8 cellular contexts compared by ENCODE assay signal in the genomic region with DNA sequence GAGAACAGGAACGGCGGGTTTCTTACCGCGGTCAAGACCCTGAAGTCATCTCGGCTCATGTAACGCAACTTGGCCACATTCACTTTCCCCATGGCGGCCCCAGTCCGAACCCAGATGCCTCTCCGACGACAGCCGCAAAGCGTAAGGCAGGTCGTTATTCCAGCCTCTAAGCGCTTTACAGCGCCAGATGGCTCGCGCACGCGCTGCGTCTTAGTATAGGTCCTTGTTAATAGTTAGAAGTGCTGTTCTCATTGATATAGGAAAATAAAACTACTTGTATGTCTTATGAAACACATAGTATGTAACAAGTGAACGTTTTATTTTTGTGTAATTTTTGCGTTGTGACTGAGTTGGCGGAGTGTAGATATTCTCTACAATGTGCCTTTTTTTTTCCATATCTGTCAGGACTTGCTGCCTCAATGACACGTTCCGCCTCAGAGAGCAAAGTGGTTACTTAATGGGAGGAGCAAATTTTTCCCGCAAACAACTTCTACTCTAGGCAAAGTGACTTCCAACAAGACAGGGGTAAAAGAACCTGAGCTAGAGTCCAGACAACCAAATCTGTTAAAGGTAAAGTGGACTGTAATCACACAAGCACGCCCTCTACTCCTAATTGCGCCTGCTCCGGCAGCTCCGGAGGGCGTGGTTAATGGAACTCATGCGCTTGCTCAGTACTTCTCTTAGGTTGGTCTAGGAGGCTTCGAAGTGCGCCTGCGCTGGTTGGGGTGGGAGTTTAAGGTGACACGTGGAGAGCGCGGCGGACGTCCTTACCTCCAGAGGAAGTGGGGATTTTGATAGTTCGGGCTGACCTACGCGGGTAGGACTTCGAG. TPM values are rescaled to one million over a fixed set of nuclear protein-coding genes. Genes with fewer than 3 reads are reported as not detected.
DNase-seq lines count a peak whose midpoint lies in the region; ATAC-seq and FAIRE-seq lines count a peak whose summit lies in the region.

A gene (minus strand): TSS at position 148 of the 830 bp plus-strand sequence. CDS start 56 bp downstream, at position 92.

- peak within 1 kb of the TSS; percentile 78 for H2BK5ac ChIP-seq in mesenchymal stem cell (ENCODE audit: low read depth, low read length, poor library complexity, severe bottlenecking)

- no peaks in the 10 kb centered on the region for H3K9me3 ChIP-seq in endocrine pancreas (ENCODE audit: control insufficient read depth, low read length)
- no peaks in the 10 kb centered on the region for H3K9me3 ChIP-seq in mesenchymal stem cell (ENCODE audit: control insufficient read depth, low read length)

- H2BK120ac ChIP-seq in mesenchymal stem cell (ENCODE audit: low read depth, low read length) = peak within 1 kb of the TSS; percentile 71

- H3K18ac ChIP-seq in mesenchymal stem cell (ENCODE audit: low read depth in 1 of 2, low read length in 2 of 2) = peak within 1 kb of the TSS; percentile 89 to 97

- peak; percentile 89 for ATAC-seq in GM21367 (IDR thresholded peaks at IDR 0.05; ENCODE audit: unreplicated experiment)

- peak within 1 kb of the TSS; percentile 85 for H4K91ac ChIP-seq in mesenchymal stem cell (ENCODE audit: low read length)

- peak within 1 kb of the TSS; percentile 33 to 52 for H2BK12ac ChIP-seq in mesenchymal stem cell (ENCODE audit: low read length in 2 of 2)

- peak within 1 kb of the TSS in 1 of 2 experiments; percentile 89 for H3K4ac ChIP-seq in mesenchymal stem cell (ENCODE audit: low read depth in 1 of 2, low read length in 2 of 2)

- peak within 1 kb of the TSS; percentile 79 for H3K4me2 ChIP-seq in mesenchymal stem cell (ENCODE audit: low read length, poor library complexity, severe bottlenecking)

- H2BK15ac ChIP-seq in mesenchymal stem cell (ENCODE audit: low read depth, poor library complexity, severe bottlenecking) = peak within 1 kb of the TSS; percentile 67

- H3K4me3 ChIP-seq in endocrine pancreas (ENCODE audit: control insufficient read depth, insufficient read depth, low read length) (peak within 1 kb of the TSS; percentile 98), mesenchymal stem cell (ENCODE audit: insufficient read depth in 1 of 2, low read depth in 1 of 2, low read length in 2 of 2) (peak within 1 kb of the TSS; percentile 88 to 91)

- H4K8ac ChIP-seq in mesenchymal stem cell (ENCODE audit: low read length) = peak within 1 kb of the TSS; percentile 94

- peak within 1 kb of the TSS; percentile 91 for H2AK5ac ChIP-seq in mesenchymal stem cell (ENCODE audit: low read length, severe bottlenecking)

- 0% methylated on average over 40 of the region's 44 CpGs for WGBS in mesenchymal stem cell

- H3K27ac ChIP-seq in mesenchymal stem cell (ENCODE audit: low read length, poor library complexity, severe bottlenecking) = peak within 1 kb of the TSS; percentile 99

- H3K9ac ChIP-seq in endocrine pancreas (ENCODE audit: control insufficient read depth, insufficient read depth, low read length) = peak within 1 kb of the TSS; percentile 99
- H3K9ac ChIP-seq in mesenchymal stem cell (ENCODE audit: low read length) = peak within 1 kb of the TSS; percentile 97

- peak within 1 kb of the TSS; percentile 77 for H2AFZ ChIP-seq in mesenchymal stem cell (ENCODE audit: low read depth, low read length)

- peak; percentile 42 for FAIRE-seq in HTR-8/SVneo (lab: Jason Lieb, UNC)

- peak within 1 kb of the TSS in 1 of 2 experiments; percentile 89 for H3K23ac ChIP-seq in mesenchymal stem cell (ENCODE audit: low read length in 2 of 2)

- H3K14ac ChIP-seq in mesenchymal stem cell (ENCODE audit: low read length in 2 of 2) = peak within 1 kb of the TSS; percentile 80 to 84

- H3K27me3 ChIP-seq in endocrine pancreas (ENCODE audit: control insufficient read depth, insufficient read depth, low read length) = no peaks in the 10 kb centered on the region
- no peaks in the 10 kb centered on the region for H3K27me3 ChIP-seq in mesenchymal stem cell (ENCODE audit: control insufficient read depth in 1 of 2, insufficient read depth in 1 of 2, low read length in 2 of 2)

- H3K79me1 ChIP-seq in mesenchymal stem cell (replicated peaks; ENCODE audit: low read length, poor library complexity, severe bottlenecking) = peaks cover 13% of the 10 kb centered on the region

- H3K4me1 ChIP-seq in endocrine pancreas (ENCODE audit: control insufficient read depth, insufficient read depth, low read length) (peaks cover 5% of the 10 kb centered on the region), mesenchymal stem cell (ENCODE audit: control insufficient read depth, insufficient read depth, low read depth, low read length) (peaks cover 3% of the 10 kb centered on the region)

- H3K36me3 ChIP-seq in endocrine pancreas (ENCODE audit: control insufficient read depth, insufficient read depth, low read length) = no peaks in the 10 kb centered on the region
- H3K36me3 ChIP-seq in mesenchymal stem cell (ENCODE audit: control insufficient read depth in 1 of 2, insufficient read depth in 2 of 2, low read depth in 1 of 2, low read length in 2 of 2) = peaks cover 3 to 23% of the 10 kb centered on the region in 2 experiments

- DNase-seq in COLO829 (ENCODE audit: low spot score) (peak; percentile 90), HTR-8/SVneo (ENCODE audit: insufficient read length, low spot score) (peak; percentile 88), NOMO-1 treated with dmso at 0.1 percent for 144 hours (lab: John Stamatoyannopoulos, UW; ENCODE audit: unreplicated experiment) (peak; percentile 96), mesenchymal stem cell (peak; percentile 97)
- DNase-seq in activated CD8-positive, alpha-beta memory T cell treated with anti-CD3 and anti-CD28 coated beads for 48 hours (ENCODE audit: low read depth in 2 of 3, low spot score in 2 of 3) = peak; percentile 75 to 83 (median 79)
- peak; percentile 87 for DNase-seq in stimulated activated CD8-positive, alpha-beta memory T cell treated with anti-CD3 and anti-CD28 coated beads, Interleukin-12 subunit alpha, Interleukin-12 subunit beta, amount 100 ng/mL, for 4 hours (ENCODE audit: low read depth)

RNA-seq across cellular contexts. Expression of the gene that starts here (rescaled TPM):
- 25.9 TPM for polyA plus RNA-seq in mesenchymal stem cell (2013, experiment 1 of 2)
- polyA plus RNA-seq in mesenchymal stem cell (2013, experiment 2 of 2) = 26.7 TPM

Comparison
In these comparisons a context has a peak if more than half of its experiments do, and no peak if none do; other contexts are left out.
1. Peak in every context shown above with its lines: DNase-seq, ATAC-seq, H3K4me3 ChIP-seq and H3K27ac ChIP-seq.